In genomic region chr9:128723352-128723865, GRCh38 we compare ENCODE assay signal across 7 cellular contexts. TPM values are rescaled to one million over a fixed set of nuclear protein-coding genes. Genes with fewer than 3 reads are reported as not detected.
DNase-seq lines count a peak whose midpoint lies in the region; ATAC-seq and TF ChIP-seq lines count a peak whose summit lies in the region.

No MANE protein-coding gene starts in this region.

- H3K4me3 Mint-ChIP-seq in WTC11 = peak overlapping the region; percentile 96
- peak overlapping the region; percentile 91 for H3K4me3 Mint-ChIP-seq in stimulated activated effector memory CD8-positive, alpha-beta T cell treated with anti-CD3 and anti-CD28 coated beads, Interleukin-12 subunit alpha, Interleukin-12 subunit beta, amount 100 ng/mL, for 72 hours

- WGBS in right cardiac atrium = 46% methylated on average over 7 of the region's 7 CpGs

- no peaks in the 10 kb centered on the region; the same call in none of the 2 replicates for H3K36me3 ChIP-seq in H7 (replicated peaks; ENCODE audit: control insufficient read depth, insufficient read depth, low read length)

- peak overlapping the region; percentile 19 for H3K27ac ChIP-seq in right cardiac atrium (ENCODE audit: low read length)

- H3K4me3 ChIP-seq in H7 (ENCODE audit: insufficient read depth, low read depth, low read length) (peak overlapping the region; percentile 93), right cardiac atrium (ENCODE audit: low read length) (peak overlapping the region; percentile 55)

- CTCF ChIA-PET in WTC11 (lab: Charles Lee) = interaction anchor here (0.7 to 2.5 kb wide), 11 partner anchors 10 to 169 kb away, joined by 3 to 43 read pairs (median 4); partner anchors contain the start of genes ENDOG and PKN3

- POLR2A ChIA-PET in WTC11 (lab: Charles Lee) = interaction anchor here (0.6 to 1.8 kb wide), 7 partner anchors 8 to 537 kb away, joined by 3 to 7 read pairs (median 4); partner anchors contain the start of genes ENDOG and PKN3

- no peaks in the 10 kb centered on the region for H3K27me3 ChIP-seq in H7 (ENCODE audit: control insufficient read depth, insufficient read depth, low read length)
- no peaks in the 10 kb centered on the region for H3K27me3 ChIP-seq in right cardiac atrium (ENCODE audit: control insufficient read depth, insufficient read depth)

- peaks cover 15% of the 10 kb centered on the region for H3K4me1 Mint-ChIP-seq in WTC11
- H3K4me1 Mint-ChIP-seq in stimulated activated effector memory CD8-positive, alpha-beta T cell treated with anti-CD3 and anti-CD28 coated beads, Interleukin-12 subunit alpha, Interleukin-12 subunit beta, amount 100 ng/mL, for 72 hours = peaks cover 38% of the 10 kb centered on the region

- H3K36me3 Mint-ChIP-seq in WTC11 = no peaks in the 10 kb centered on the region
- peaks cover 39% of the 10 kb centered on the region for H3K36me3 Mint-ChIP-seq in stimulated activated effector memory CD8-positive, alpha-beta T cell treated with anti-CD3 and anti-CD28 coated beads, Interleukin-12 subunit alpha, Interleukin-12 subunit beta, amount 100 ng/mL, for 72 hours

- TF ChIP-seq CTCF in WTC11 (IDR thresholded peaks at IDR 0.05) = no peak

- peaks cover 3% of the 10 kb centered on the region for H3K4me1 ChIP-seq in right cardiac atrium (ENCODE audit: control insufficient read depth, insufficient read depth, low read length)

- DNase-seq in H7 = no peak
- no peak for DNase-seq in WTC11 (ENCODE audit: low spot score)
- peak in 1 of 3 donors; percentile 50 for DNase-seq in right cardiac atrium
- no peak for DNase-seq in stimulated activated effector memory CD8-positive, alpha-beta T cell treated with anti-CD3 and anti-CD28 coated beads, Interleukin-12 subunit alpha, Interleukin-12 subunit beta, amount 100 ng/mL, for 72 hours (ENCODE audit: low spot score in 2 of 2)
- DNase-seq in 8988T = no peak
- DNase-seq in NK-92 treated with Interleukin-12 subunit alpha and Interleukin-12 subunit beta, amount 100 ng/mL, for 24 hours (lab: John Stamatoyannopoulos, UW) = no peak

- no peaks in the 10 kb centered on the region for H3K9me3 Mint-ChIP-seq in WTC11
- H3K9me3 Mint-ChIP-seq in stimulated activated effector memory CD8-positive, alpha-beta T cell treated with anti-CD3 and anti-CD28 coated beads, Interleukin-12 subunit alpha, Interleukin-12 subunit beta, amount 100 ng/mL, for 72 hours = no peaks in the 10 kb centered on the region

- no peaks in the 10 kb centered on the region for H3K27me3 Mint-ChIP-seq in WTC11 (ENCODE audit: low read depth)

- ATAC-seq in WTC11 (no peak), right cardiac atrium (peak in 1 of 2 donors; percentile 0), HG02885 (IDR thresholded peaks at IDR 0.05; ENCODE audit: poor library complexity, unreplicated experiment) (no peak)
- no peak for ATAC-seq in stimulated activated effector memory CD8-positive, alpha-beta T cell treated with anti-CD3 and anti-CD28 coated beads, Interleukin-12 subunit alpha, Interleukin-12 subunit beta, amount 100 ng/mL, for 72 hours

- intact Hi-C loops in right cardiac atrium (cut with DNase I) = no loop called here

- no peaks in the 10 kb centered on the region for H3K9me3 ChIP-seq in right cardiac atrium (ENCODE audit: control insufficient read depth, low read length)

- peak overlapping the region; percentile 48; the same call in 1 of the 2 replicates for H3K27ac Mint-ChIP-seq in WTC11
- H3K27ac Mint-ChIP-seq in stimulated activated effector memory CD8-positive, alpha-beta T cell treated with anti-CD3 and anti-CD28 coated beads, Interleukin-12 subunit alpha, Interleukin-12 subunit beta, amount 100 ng/mL, for 72 hours = peak overlapping the region; percentile 89

TF ChIP-seq in WTC11, 78 proteins besides CTCF, POLR2A, EP300 and RAD21 (continues in another document):
- TF ChIP-seq STAT6 (CRISPR knock-in tag; conservative IDR thresholded peaks at IDR 0.05; ENCODE audit: low read depth) (no peak), FOXJ3 (CRISPR knock-in tag; IDR thresholded peaks at IDR 0.05; ENCODE audit: borderline replicate concordance) (no peak), EMX1 (CRISPR knock-in tag; IDR thresholded peaks at IDR 0.05) (0 out of 2 replicates have a peak, but pooled peaks have one; percentile 76), NFATC4 (CRISPR knock-in tag; IDR thresholded peaks at IDR 0.05) (0 out of 2 replicates have a peak, but pooled peaks have one; percentile 19), JAZF1 (CRISPR knock-in tag; IDR thresholded peaks at IDR 0.05) (no peak), ZBTB43 (CRISPR knock-in tag; IDR thresholded peaks at IDR 0.05) (no peak), TEAD1 (CRISPR knock-in tag; IDR thresholded peaks at IDR 0.05) (no peak), ZNF263 (CRISPR knock-in tag; IDR thresholded peaks at IDR 0.05; ENCODE audit: low read depth) (no peak), RELA (CRISPR knock-in tag; IDR thresholded peaks at IDR 0.05; ENCODE audit: borderline replicate concordance) (no peak), AR (CRISPR knock-in tag; IDR thresholded peaks at IDR 0.05) (no peak), USF2 (CRISPR knock-in tag; IDR thresholded peaks at IDR 0.05) (no peak)

RNA-seq across cellular contexts. Expression of gene ZDHHC12, which starts 0.5 kb away (rescaled TPM):
- total RNA-seq in H7 (2014; rRNA removed; shearing (Covaris generic)) = 66.5 and 76.6 TPM in 2 replicates
- total RNA-seq in WTC11 (2021) = 39.7 to 46.3 TPM (median 45.2 TPM) in 3 replicates
- total RNA-seq in right cardiac atrium = 10 to 100 TPM in 1 of 4 donors, 1 to 10 TPM in 3; 8.3 to 11.5 (median 9.4) TPM
- 13.1 TPM for polyA plus RNA-seq in right cardiac atrium

RNA-seq across cellular contexts. Expression of gene PKN3, which starts 21.1 kb away (rescaled TPM):
- total RNA-seq in H7 (2014; rRNA removed; shearing (Covaris generic)) = 29.4 and 35.0 TPM in 2 replicates
- total RNA-seq in WTC11 (2021) (24.1 to 28.9 TPM (median 27.5 TPM) in 3 replicates), right cardiac atrium (1 to 10 TPM; 4.7 to 8.7 (median 7.4) TPM)
- 6.5 TPM for polyA plus RNA-seq in right cardiac atrium

RNA-seq across cellular contexts. Expression of gene SET, which starts 34.4 kb away (rescaled TPM):
- total RNA-seq in H7 (2014; rRNA removed; shearing (Covaris generic)) = 798 and 1,235 TPM in 2 replicates
- total RNA-seq in WTC11 (2021) (1,083 to 1,129 TPM (median 1,086 TPM) in 3 replicates), right cardiac atrium (100 to 1,000 TPM; 180 to 210 (median 191) TPM)
- polyA plus RNA-seq in right cardiac atrium = 86.1 TPM

RNA-seq across cellular contexts. Expression of gene ZER1, which starts 48.3 kb away (rescaled TPM):
- 19.6 and 31.1 TPM in 2 replicates for total RNA-seq in H7 (2014; rRNA removed; shearing (Covaris generic))
- total RNA-seq in WTC11 (2021) (20.6 to 24.5 TPM (median 23.8 TPM) in 3 replicates), right cardiac atrium (10 to 100 TPM; 40.6 to 56.8 (median 47.2) TPM)
- polyA plus RNA-seq in right cardiac atrium = 34.7 TPM
